In the genomic region with DNA sequence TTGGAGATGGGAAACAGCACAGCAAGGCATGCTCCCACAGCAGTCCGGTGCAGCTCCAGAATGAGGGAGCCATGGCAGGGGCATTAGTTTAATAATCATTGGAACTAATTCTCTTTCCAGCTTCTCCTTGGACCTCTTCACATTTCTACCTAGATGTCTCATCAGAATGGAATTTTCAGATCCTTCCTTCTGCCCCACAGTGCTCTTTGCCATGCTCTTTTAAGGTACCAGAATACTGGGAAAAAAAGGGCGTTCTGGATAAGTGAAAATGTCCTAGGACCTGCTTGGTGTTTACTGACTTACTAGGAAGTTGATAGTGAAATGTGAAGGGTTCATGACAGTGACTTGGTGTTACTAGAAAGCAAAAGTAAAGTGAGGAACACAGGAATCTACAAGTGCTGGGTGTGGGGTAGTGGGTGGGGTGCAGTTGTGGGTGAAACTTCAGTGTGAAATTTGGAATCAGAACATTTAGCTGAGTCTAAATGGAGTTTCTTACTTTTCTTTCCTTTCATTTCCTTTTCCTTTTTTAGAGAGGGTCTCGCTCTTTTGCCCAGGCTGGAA, we compare ENCODE assay signal across 12 cellular contexts.
DNase-seq lines count a peak whose midpoint lies in the region; ATAC-seq and TF ChIP-seq lines count a peak whose summit lies in the region.
"Had no signal": no experiment of that assay in that cellular context is flagged by ENCODE, and none has a peak within 500 bp of the region (broad histone marks: within the 10 kb centered on the region; RNA-seq: fewer than 3 reads in every experiment).

No MANE protein-coding gene starts in this region.

- peaks cover 2% of the 10 kb centered on the region for H3K36me3 Mint-ChIP-seq in central memory CD8-positive, alpha-beta T cell (ENCODE audit: insufficient read depth)

- H3K4me3 ChIP-seq in heart left ventricle: no peak overlapping the region
- H3K4me3 ChIP-seq: SJCRH30 had no signal

- peak; percentile 15 for DNase-seq in stimulated activated CD4-positive, alpha-beta T cell treated with anti-CD3 and anti-CD28 coated beads, Interleukin-4, amount 100 ng/mL, for 24 hours
- no peak for DNase-seq in stimulated activated CD4-positive, alpha-beta T cell treated with anti-CD3 and anti-CD28 coated beads, Interleukin-1b, Interleukin-23, amount 100 ng/mL, for 48 hours
- no peak for DNase-seq in central memory CD8-positive, alpha-beta T cell (ENCODE audit: low spot score in 2 of 2)
- DNase-seq in HUDEP-2 (lab: John Stamatoyannopoulos, UW; ENCODE audit: unreplicated experiment in 76 of 76) (no peak), heart left ventricle (no peak), NCI-H748 (lab: John Stamatoyannopoulos, UW; ENCODE audit: unreplicated experiment) (no peak)
- DNase-seq: BE2C, left ventricle myocardium superior, NCI-H2081 treated with DMSO at 0.1 percent for 48 hours, SJCRH30 had no signal

- no peaks in the 10 kb centered on the region for H3K27me3 Mint-ChIP-seq in central memory CD8-positive, alpha-beta T cell

- no peaks in the 10 kb centered on the region for H3K9me3 ChIP-seq in heart left ventricle
- H3K9me3 ChIP-seq: BE2C, SJCRH30 had no signal

- peaks cover 0 to 68% (median 32%) of the 10 kb centered on the region in 12 donors for H3K4me1 ChIP-seq in heart left ventricle

- WGBS in heart left ventricle, 4 donors: 86 to 96% (median 94%) methylated on average over 3 of the region's 3 CpGs

- intact Hi-C loops in heart left ventricle (cut with DNase I): no loop called here

- H3K4me3 Mint-ChIP-seq in central memory CD8-positive, alpha-beta T cell: no peak overlapping the region

- H3K27ac ChIP-seq in heart left ventricle: no peak overlapping the region
- H3K27ac ChIP-seq: SJCRH30 had no signal

- no peaks in the 10 kb centered on the region for H3K36me3 ChIP-seq in heart left ventricle
- H3K36me3 ChIP-seq: BE2C, SJCRH30 had no signal

- H3K4me1 Mint-ChIP-seq in central memory CD8-positive, alpha-beta T cell: peaks cover 80% of the 10 kb centered on the region

- H3K27ac Mint-ChIP-seq in central memory CD8-positive, alpha-beta T cell (ENCODE audit: low read depth): peak overlapping the region; percentile 36

- H3K27me3 ChIP-seq in heart left ventricle: no peaks in the 10 kb centered on the region
- H3K27me3 ChIP-seq: BE2C, SJCRH30 had no signal

- ATAC-seq in HG03432 (IDR thresholded peaks at IDR 0.05; ENCODE audit: unreplicated experiment) (peak; percentile 48), heart left ventricle (no peak), GM19467 (IDR thresholded peaks at IDR 0.05; ENCODE audit: unreplicated experiment) (no peak)
- ATAC-seq in central memory CD8-positive, alpha-beta T cell (replicated peaks; ENCODE audit: extremely low read depth, poor library complexity, severe bottlenecking): peak; percentile 52
- ATAC-seq: left ventricle myocardium superior had no signal

- H3K9me3 Mint-ChIP-seq in central memory CD8-positive, alpha-beta T cell: no peaks in the 10 kb centered on the region

- TF ChIP-seq POLR2A in heart left ventricle (IDR thresholded peaks at IDR 0.05): no peak

- no peak for TF ChIP-seq CTCF in heart left ventricle (IDR thresholded peaks at IDR 0.05)

Comparison
In these comparisons a context has a peak if more than half of its experiments do, and no peak if none do; other contexts are left out.
1. ATAC-seq: peak in HG03432 (single experiment) and central memory CD8-positive, alpha-beta T cell (single experiment); none in heart left ventricle (0 of 4) and GM19467 (single experiment).